1 cellular context compared by ENCODE assay signal in genomic region chr11:107679255-107680024, GRCh38.
TF ChIP-seq lines count a peak whose summit lies in the region.

No MANE protein-coding gene starts in this region.

TF ChIP-seq in GM12878, 131 proteins besides CTCF, POLR2A, EP300 and RAD21 (continued from another document and continues in another):
- TF ChIP-seq NKRF (conservative IDR thresholded peaks at IDR 0.05) (no peak), ZBTB33 (IDR thresholded peaks at IDR 0.05) (no peak), FOS (IDR thresholded peaks at IDR 0.05; ENCODE audit: borderline replicate concordance, extremely low read depth, insufficient read length) (no peak), CBX3 (IDR thresholded peaks at IDR 0.05; ENCODE audit: borderline replicate concordance, low read depth) (no peak), LARP7 (IDR thresholded peaks at IDR 0.05) (no peak), SMAD1 (IDR thresholded peaks at IDR 0.05; ENCODE audit: low read depth, partially characterized antibody) (peak; percentile 69), TCF3 (IDR thresholded peaks at IDR 0.05; ENCODE audit: borderline replicate concordance, insufficient read depth, low read depth, low read length) (no peak), EZH2 (IDR thresholded peaks at IDR 0.05; ENCODE audit: borderline replicate concordance, control insufficient read depth, low read depth, low read length) (no peak), MYB (IDR thresholded peaks at IDR 0.05; ENCODE audit: borderline replicate concordance, low read depth, low read length) (no peak), SKIL (IDR thresholded peaks at IDR 0.05; ENCODE audit: low read depth, poor library complexity, severe bottlenecking) (peak; percentile 75), KDM1A (IDR thresholded peaks at IDR 0.05; ENCODE audit: borderline replicate concordance) (no peak), TCF12 (IDR thresholded peaks at IDR 0.05; ENCODE audit: low read depth, low read length) (no peak), CHD1 (IDR thresholded peaks at IDR 0.05; ENCODE audit: low read depth, low read length) (no peak), NR2C1 (IDR thresholded peaks at IDR 0.05) (peak; percentile 20; the same call in 1 of the 2 replicates), ZNF207 (IDR thresholded peaks at IDR 0.05; ENCODE audit: borderline replicate concordance) (no peak; the same call in 1 of the 2 replicates), MTA2 (IDR thresholded peaks at IDR 0.05; ENCODE audit: low read depth) (peak; percentile 100), HSF1 (IDR thresholded peaks at IDR 0.05; ENCODE audit: low read depth, low read length) (no peak), IRF3 (IDR thresholded peaks at IDR 0.05) (no peak), NFXL1 (IDR thresholded peaks at IDR 0.05; ENCODE audit: borderline replicate concordance) (no peak), MXI1 (IDR thresholded peaks at IDR 0.05; ENCODE audit: low read depth, low read length) (no peak), KLF5 (IDR thresholded peaks at IDR 0.05; ENCODE audit: partially characterized antibody) (no peak), STAT1 (conservative IDR thresholded peaks at IDR 0.05) (no peak), BCL3 (IDR thresholded peaks at IDR 0.05; ENCODE audit: borderline replicate concordance, insufficient read depth, low read depth, low read length, poor library complexity, severe bottlenecking) (no peak), TBL1XR1 (IDR thresholded peaks at IDR 0.05; ENCODE audit: low read depth, low read length) (no peak), ZBTB4 (CRISPR knock-in tag; IDR thresholded peaks at IDR 0.05) (no peak), CREM (IDR thresholded peaks at IDR 0.05; ENCODE audit: low read depth) (no peak), USF1 (IDR thresholded peaks at IDR 0.05; ENCODE audit: borderline replicate concordance, extremely low read length, insufficient read depth, low read depth, low read length) (no peak), CBFB (IDR thresholded peaks at IDR 0.05; ENCODE audit: low read depth) (no peak), PKNOX1 (IDR thresholded peaks at IDR 0.05) (peak; percentile 70; the same call in 1 of the 2 replicates), USF2 (IDR thresholded peaks at IDR 0.05; ENCODE audit: borderline replicate concordance, low read depth, low read length) (no peak), CUX1 (IDR thresholded peaks at IDR 0.05; ENCODE audit: insufficient replicate concordance, low read depth, low read length) (no peak), KAT2A (conservative IDR thresholded peaks at IDR 0.05; ENCODE audit: control insufficient read depth, low read depth, low read length) (no peak), PAX8 (IDR thresholded peaks at IDR 0.05) (no peak), SMAD5 (IDR thresholded peaks at IDR 0.05; ENCODE audit: low read depth) (no peak), IKZF2 (IDR thresholded peaks at IDR 0.05) (peak; percentile 97 to 98)
